Comparison of ENCODE assay signal across 27 cellular contexts in the genomic region with DNA sequence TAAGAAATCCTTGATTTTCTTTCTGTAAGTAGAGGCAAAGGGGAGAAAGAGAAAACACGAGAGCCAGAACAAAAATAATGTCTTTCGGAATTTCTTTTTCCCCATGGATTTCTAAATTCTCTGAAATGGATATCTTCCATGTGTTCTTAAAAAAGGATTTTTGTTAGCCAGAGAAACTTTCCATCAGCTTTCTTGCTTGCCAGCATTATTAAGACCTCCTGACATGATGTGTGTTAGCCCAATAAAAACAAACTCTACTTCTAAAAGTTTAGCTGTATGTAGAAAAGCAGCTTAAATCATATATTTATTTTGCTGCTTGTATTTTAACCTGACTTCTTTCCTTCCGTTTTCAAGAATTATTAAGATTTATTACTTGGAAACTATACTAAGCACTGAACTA.
"Had no signal": no experiment of that assay in that cellular context is flagged by ENCODE, and none has a peak within 500 bp of the region (broad histone marks: within the 10 kb centered on the region; RNA-seq: fewer than 3 reads in every experiment).

No MANE protein-coding gene starts in this region.

- DNase-seq: activated CD4-positive, alpha-beta memory T cell treated with anti-CD3 and anti-CD28 coated beads for 36 hours; activated CD4-positive, alpha-beta T cell treated with anti-CD3 and anti-CD28 coated beads, Interleukin-2, amount 10 ng/mL, durations not matched to agents 24 days and 14 days; activated CD4-positive, CD25-positive, alpha-beta regulatory T cell treated with anti-CD3 and anti-CD28 coated beads, Interleukin-2, amount 50 U/mL, for 72 hours; activated CD8-positive, alpha-beta memory T cell treated with anti-CD3 and anti-CD28 coated beads, Interleukin-2, amount 50 U/mL, for 4 hours; activated effector memory CD4-positive, alpha-beta T cell treated with anti-CD3 and anti-CD28 coated beads, Interleukin-2, amount 50 U/mL, for 16 hours; activated naive CD4-positive, alpha-beta T cell treated with anti-CD3 and anti-CD28 coated beads for 36 hours; activated naive CD8-positive, alpha-beta T cell treated with anti-CD3 and anti-CD28 coated beads, Interleukin-2, amount 10 ng/mL, durations not matched to agents 7 days and 5 days; activated T-cell treated with anti-CD3 and anti-CD28 coated beads, Interleukin-2, amount 50 U/mL, for 1 hour; body of pancreas; cortex of kidney; effector memory CD8-positive, alpha-beta T cell; foreskin melanocyte; left lung; nephron progenitor cell; pancreas; retina; stimulated activated CD4-positive, alpha-beta T cell treated with anti-CD3 and anti-CD28 coated beads, Interleukin-1b, Interleukin-23, amount 100 ng/mL, for 48 hours; stimulated activated CD4-positive, alpha-beta T cell treated with anti-CD3 and anti-CD28 coated beads, Interleukin-4, amount 100 ng/mL, for 4 hours; stimulated activated CD8-positive, alpha-beta memory T cell treated with anti-CD3 and anti-CD28 coated beads, Interleukin-4, amount 100 ng/mL, for 48 hours; stimulated activated naive CD8-positive, alpha-beta T cell treated with anti-CD3 and anti-CD28 coated beads, Interleukin-15, amount 100 ng/mL, for 72 hours; T-helper 2 cell; transverse colon had no signal

- H3K36me3 ChIP-seq: cardiac muscle cell, left lung, pancreas, prostate gland, suprapubic skin, transverse colon had no signal

- H3K4me1 ChIP-seq: body of pancreas, left lung, pancreas, prostate gland, suprapubic skin, transverse colon had no signal

- H3K27me3 ChIP-seq: body of pancreas, cardiac muscle cell, left lung, pancreas, suprapubic skin, transverse colon had no signal

- ATAC-seq: body of pancreas; effector memory CD8-positive, alpha-beta T cell; left lung; pancreas; stimulated activated memory B cell treated with anti-CD40 and anti-IgM and Interleukin-4, amounts not matched to agents 10 μg/mL and 1 μg/mL and 100 μg/mL, for 72 hours; stimulated activated naive CD8-positive, alpha-beta T cell treated with anti-CD3 and anti-CD28 coated beads, Interleukin-15, amount 100 ng/mL, for 72 hours had no signal

- H3K4me2 ChIP-seq: smooth muscle cell had no signal

- H3K9me3 ChIP-seq: body of pancreas, left lung, pancreas, prostate gland, suprapubic skin, transverse colon had no signal

- H3K27ac ChIP-seq: body of pancreas, cardiac muscle cell, left lung, pancreas, prostate gland, suprapubic skin, transverse colon had no signal

- H3K4me3 ChIP-seq: body of pancreas, cardiac muscle cell, left lung, pancreas, prostate gland, smooth muscle cell, suprapubic skin, transverse colon had no signal
